ENCODE assay signal across 7 cellular contexts in genomic region chr9:93577045-93577939, GRCh38. TPM values are rescaled to one million over a fixed set of nuclear protein-coding genes. Genes with fewer than 3 reads are reported as not detected.
DNase-seq lines count a peak whose midpoint lies in the region; ATAC-seq and TF ChIP-seq lines count a peak whose summit lies in the region.

No MANE protein-coding gene starts in this region.

- H3K27me3 ChIP-seq in esophagus squamous epithelium: no peaks in the 10 kb centered on the region

- peak overlapping the region; percentile 89 to 95 (median 95) for H3K27ac ChIP-seq in esophagus squamous epithelium

- DNase-seq in GM13977 (ENCODE audit: low spot score): peak; percentile 42
- peak; percentile 22 for DNase-seq in activated CD4-positive, alpha-beta memory T cell treated with anti-CD3 and anti-CD28 coated beads for 36 hours
- no peak for DNase-seq in esophagus squamous epithelium (lab: John Stamatoyannopoulos, UW)
- DNase-seq in medulla oblongata (ENCODE audit: extremely low spot score): no peak

- peak overlapping the region; percentile 78 for H3K27ac Mint-ChIP-seq in activated CD4-positive, alpha-beta memory T cell treated with anti-CD3 and anti-CD28 coated beads for 36 hours
- H3K27ac Mint-ChIP-seq in nephron: peak overlapping the region; percentile 76 to 87 (median 84)

- H3K9me3 Mint-ChIP-seq in activated CD4-positive, alpha-beta memory T cell treated with anti-CD3 and anti-CD28 coated beads for 36 hours: no peaks in the 10 kb centered on the region
- peaks cover 3% of the 10 kb centered on the region for H3K9me3 Mint-ChIP-seq in nephron

- 10 to 21% methylated on average over 2 to 8 of the region's 76 CpGs for WGBS in esophagus squamous epithelium, 2 donors

- intact Hi-C loops in activated CD4-positive, alpha-beta memory T cell treated with anti-CD3 and anti-CD28 coated beads for 36 hours (cut with micrococcal nuclease): loop anchor here (5.0 kb wide), 1 partner anchor 35 kb away; no protein-coding TSS in a partner anchor
- intact Hi-C loops in esophagus squamous epithelium (cut with DNase I): no loop called here

- H3K4me3 Mint-ChIP-seq in activated CD4-positive, alpha-beta memory T cell treated with anti-CD3 and anti-CD28 coated beads for 36 hours: peak overlapping the region; percentile 83
- peak overlapping the region; percentile 88 to 93 (median 92) for H3K4me3 Mint-ChIP-seq in nephron

- peaks cover 32 to 67% (median 36%) of the 10 kb centered on the region in 3 donors for H3K4me1 ChIP-seq in esophagus squamous epithelium

- TF ChIP-seq CTCF in GM13977 (IDR thresholded peaks at IDR 0.05; ENCODE audit: extremely low read depth, insufficient read depth, missing control alignments) (no peak), esophagus squamous epithelium (IDR thresholded peaks at IDR 0.05) (no peak), nephron (IDR thresholded peaks at IDR 0.05; ENCODE audit: unreplicated experiment in 3 of 3) (no peak)

- in situ Hi-C loops in GM13977 (cut with MboI; ENCODE audit: low pct_unique_long_range_greater_than_20kb, low sequenced_read_pairs, unreplicated experiment): no loop called here

- H3K4me3 ChIP-seq in esophagus squamous epithelium: peak overlapping the region; percentile 52 to 93 (median 90)

- no peaks in the 10 kb centered on the region for H3K27me3 Mint-ChIP-seq in activated CD4-positive, alpha-beta memory T cell treated with anti-CD3 and anti-CD28 coated beads for 36 hours
- H3K27me3 Mint-ChIP-seq in nephron (ENCODE audit: low read depth): no peaks in the 10 kb centered on the region

- POLR2A ChIA-PET in activated CD4-positive, alpha-beta memory T cell treated with anti-CD3 and anti-CD28 coated beads for 36 hours (lab: Charles Lee): interaction anchor here (3.4 kb wide), 1 partner anchor 11 kb away, joined by 14 read pairs; no protein-coding TSS in a partner anchor

- peaks cover 2% of the 10 kb centered on the region for H3K36me3 Mint-ChIP-seq in activated CD4-positive, alpha-beta memory T cell treated with anti-CD3 and anti-CD28 coated beads for 36 hours
- H3K36me3 Mint-ChIP-seq in nephron (ENCODE audit: low read depth): peaks cover 5% of the 10 kb centered on the region

- H3K4me1 Mint-ChIP-seq in activated CD4-positive, alpha-beta memory T cell treated with anti-CD3 and anti-CD28 coated beads for 36 hours (ENCODE audit: low read depth): peaks cover 42% of the 10 kb centered on the region
- peaks cover 49% of the 10 kb centered on the region for H3K4me1 Mint-ChIP-seq in nephron

- TF ChIP-seq POLR2A in esophagus squamous epithelium (IDR thresholded peaks at IDR 0.05): no peak

- no peaks in the 10 kb centered on the region for H3K36me3 ChIP-seq in esophagus squamous epithelium

- no peaks in the 10 kb centered on the region for H3K9me3 ChIP-seq in esophagus squamous epithelium

- ATAC-seq in HG02973 (IDR thresholded peaks at IDR 0.05; ENCODE audit: unreplicated experiment): peak; percentile 16
- ATAC-seq in GM18517 (IDR thresholded peaks at IDR 0.05; ENCODE audit: unreplicated experiment): no peak

- CTCF ChIA-PET in activated CD4-positive, alpha-beta memory T cell treated with anti-CD3 and anti-CD28 coated beads for 36 hours (lab: Charles Lee): interaction anchor here (2.1 kb wide), 1 partner anchor 11 kb away, joined by 12 read pairs; no protein-coding TSS in a partner anchor

RNA-seq across cellular contexts. Expression of gene PHF2, which starts 0.9 kb away (rescaled TPM):
- 10 to 100 TPM; 16.0 to 16.2 TPM for total RNA-seq in activated CD4-positive, alpha-beta memory T cell treated with anti-CD3 and anti-CD28 coated beads for 36 hours
- 10 to 100 TPM; 13.3 to 22.6 (median 17.5) TPM for total RNA-seq in esophagus squamous epithelium

Comparison
In these comparisons a context has a peak if more than half of its experiments do, and no peak if none do; other contexts are left out.
1. DNase-seq: peak in GM13977 (single experiment) and activated CD4-positive, alpha-beta memory T cell treated with anti-CD3 and anti-CD28 coated beads for 36 hours (single experiment); none in esophagus squamous epithelium (single experiment) and medulla oblongata (single experiment).